8 cellular contexts compared by ENCODE assay signal in the genomic region with DNA sequence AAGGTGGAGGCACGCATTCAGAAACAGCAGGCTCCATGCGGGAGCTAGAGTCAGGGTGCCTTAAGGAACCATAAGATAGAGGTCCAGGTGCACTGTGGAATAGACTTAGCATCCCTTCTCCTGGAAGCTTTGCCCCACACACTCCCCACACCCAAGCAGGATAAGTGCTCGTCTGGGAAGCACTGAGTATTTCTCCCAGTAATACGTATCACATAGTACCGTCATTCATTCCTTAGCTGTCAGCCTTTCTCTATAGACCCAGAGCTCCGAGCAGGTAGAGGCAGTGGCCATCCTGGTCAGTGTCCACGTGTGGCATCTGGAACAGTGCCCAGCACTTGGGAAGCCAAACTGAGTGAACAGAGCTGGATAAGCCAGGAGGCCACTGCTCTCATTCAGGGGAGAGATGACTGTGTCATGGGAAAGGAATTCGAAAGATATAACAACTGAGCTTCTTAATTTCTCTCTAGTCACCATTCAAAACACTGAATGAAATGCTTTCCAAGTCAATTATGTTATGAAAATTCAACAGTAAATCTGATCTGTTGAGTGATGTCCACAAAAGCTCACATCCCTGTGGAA. TPM values are rescaled to one million over a fixed set of nuclear protein-coding genes. Genes with fewer than 3 reads are reported as not detected.
DNase-seq lines count a peak whose midpoint lies in the region; ATAC-seq and TF ChIP-seq lines count a peak whose summit lies in the region.

No MANE protein-coding gene starts in this region.

- in situ Hi-C loops in HAP-1 (cut with MboI; ENCODE audit: low sequenced_read_pairs), result loop anchor here (25.0 kb wide), 1 partner anchor 467 kb away; the partner anchor contains the start of gene NSUN7

- peak; percentile 46 to 89 (median 69) for ATAC-seq in heart right ventricle
- no peak for ATAC-seq in GM18511 (IDR thresholded peaks at IDR 0.05; ENCODE audit: unreplicated experiment)
- ATAC-seq in activated CD4-positive, alpha-beta T cell treated with anti-CD3 and anti-CD28 coated beads for 36 hours, result no peak

- H3K9me3 ChIP-seq in HAP-1, result no peaks in the 10 kb centered on the region
- H3K9me3 ChIP-seq in ascending aorta, result no peaks in the 10 kb centered on the region
- peaks cover 0 to 8% (median 0%) of the 10 kb centered on the region in 11 donors for H3K9me3 ChIP-seq in heart right ventricle

- intact Hi-C loops in ascending aorta (cut with DNase I) (no loop called here), heart right ventricle (cut with DNase I) (loop anchor here in 2 of 10 donors (10.0 kb wide), 1 partner anchor 60 kb away; no protein-coding TSS in a partner anchor)
- intact Hi-C loops in activated CD4-positive, alpha-beta T cell treated with anti-CD3 and anti-CD28 coated beads for 36 hours (cut with DNase I, micrococcal nuclease), result no loop called here

- TF ChIP-seq CTCF in ascending aorta (IDR thresholded peaks at IDR 0.05) (no peak), heart right ventricle (IDR thresholded peaks at IDR 0.05) (no peak)

- peaks cover 2% of the 10 kb centered on the region for H3K4me1 Mint-ChIP-seq in activated CD4-positive, alpha-beta T cell treated with anti-CD3 and anti-CD28 coated beads for 36 hours

- no peak overlapping the region for H3K27ac Mint-ChIP-seq in activated CD4-positive, alpha-beta T cell treated with anti-CD3 and anti-CD28 coated beads for 36 hours

- H3K4me1 ChIP-seq in HAP-1, result peaks cover 27% of the 10 kb centered on the region
- peaks cover 5 to 59% of the 10 kb centered on the region in 2 donors for H3K4me1 ChIP-seq in ascending aorta
- H3K4me1 ChIP-seq in heart right ventricle, result peaks cover 0 to 100% (median 70%) of the 10 kb centered on the region in 9 donors

- peak overlapping the region; percentile 46 to 53 for H3K27ac ChIP-seq in ascending aorta
- H3K27ac ChIP-seq in heart right ventricle, result peak overlapping the region in 8 of 10 donors; percentile 15 to 76 (median 60)

- no peaks in the 10 kb centered on the region for H3K27me3 ChIP-seq in HAP-1 (ENCODE audit: low read depth)
- H3K27me3 ChIP-seq in ascending aorta, result no peaks in the 10 kb centered on the region
- H3K27me3 ChIP-seq in heart right ventricle, result no peaks in the 10 kb centered on the region

- WGBS in heart right ventricle, 2 donors, result 51 to 60% methylated on average over 8 of the region's 8 CpGs

- POLR2A ChIA-PET in activated CD4-positive, alpha-beta T cell treated with anti-CD3 and anti-CD28 coated beads for 36 hours (lab: Charles Lee), result no interaction called here

- H3K4me3 ChIP-seq in HAP-1 (no peak overlapping the region), ascending aorta (no peak overlapping the region), heart right ventricle (peak overlapping the region in 1 of 10 donors; percentile 2)

- no peaks in the 10 kb centered on the region for H3K9me3 Mint-ChIP-seq in activated CD4-positive, alpha-beta T cell treated with anti-CD3 and anti-CD28 coated beads for 36 hours (ENCODE audit: low read depth)

- CTCF ChIA-PET in activated CD4-positive, alpha-beta T cell treated with anti-CD3 and anti-CD28 coated beads for 36 hours (lab: Charles Lee), result interaction anchor here (1.0 kb wide), 1 partner anchor 17 kb away, joined by 4 read pairs; no protein-coding TSS in a partner anchor

- DNase-seq in HAP-1 (ENCODE audit: low spot score in 2 of 2), result peak; percentile 37 to 50
- no peak for DNase-seq in ascending aorta (ENCODE audit: low spot score in 2 of 2)
- DNase-seq in heart right ventricle, result peak; percentile 46 to 66
- DNase-seq in pulmonary artery endothelial cell (ENCODE audit: low read depth, low spot score), result peak; percentile 77
- no peak for DNase-seq in mesenteric fat pad (ENCODE audit: low spot score)
- DNase-seq in activated CD4-positive, alpha-beta T cell treated with anti-CD3 and anti-CD28 coated beads for 36 hours, result no peak
- no peak for DNase-seq in COR-L47 (lab: John Stamatoyannopoulos, UW)

- H3K36me3 Mint-ChIP-seq in activated CD4-positive, alpha-beta T cell treated with anti-CD3 and anti-CD28 coated beads for 36 hours (ENCODE audit: low read depth), result no peaks in the 10 kb centered on the region

- no peaks in the 10 kb centered on the region for H3K36me3 ChIP-seq in HAP-1 (replicated peaks)
- H3K36me3 ChIP-seq in ascending aorta, result no peaks in the 10 kb centered on the region
- no peaks in the 10 kb centered on the region for H3K36me3 ChIP-seq in heart right ventricle

- H3K4me3 Mint-ChIP-seq in activated CD4-positive, alpha-beta T cell treated with anti-CD3 and anti-CD28 coated beads for 36 hours, result no peak overlapping the region

- H3K27me3 Mint-ChIP-seq in activated CD4-positive, alpha-beta T cell treated with anti-CD3 and anti-CD28 coated beads for 36 hours, result peaks cover 32% of the 10 kb centered on the region

RNA-seq across cellular contexts. Expression of gene APBB2, which starts 9.9 kb away (rescaled TPM):
- 51.4 TPM for total RNA-seq in ascending aorta
- total RNA-seq in heart right ventricle, result 10 to 100 TPM; 22.3 to 35.4 (median 27.8) TPM
- polyA plus RNA-seq in heart right ventricle, result 10 to 100 TPM in 1 of 2 donors, 1 to 10 TPM in 1; 5.2 to 12.0 TPM
- 138 and 142 TPM in 2 replicates for total RNA-seq in pulmonary artery endothelial cell
- total RNA-seq in mesenteric fat pad, result 121 TPM
- 1 to 10 TPM; 1.3 to 1.5 TPM for total RNA-seq in activated CD4-positive, alpha-beta T cell treated with anti-CD3 and anti-CD28 coated beads for 36 hours

RNA-seq across cellular contexts. Expression of gene UCHL1, which starts 52.2 kb away (rescaled TPM):
- 119 TPM for total RNA-seq in ascending aorta
- 10 to 100 TPM in 6 of 10 donors, 1 to 10 TPM in 4; 3.2 to 75.9 (median 12.1) TPM for total RNA-seq in heart right ventricle
- 1 to 10 TPM; 7.8 to 8.5 TPM for polyA plus RNA-seq in heart right ventricle
- 252 and 407 TPM in 2 replicates for total RNA-seq in pulmonary artery endothelial cell
- total RNA-seq in mesenteric fat pad, result 191 TPM
- total RNA-seq in activated CD4-positive, alpha-beta T cell treated with anti-CD3 and anti-CD28 coated beads for 36 hours, result 1 to 10 TPM; 1.5 to 1.7 TPM

Comparison
In these comparisons a context has a peak if more than half of its experiments do, and no peak if none do; other contexts are left out.
1. DNase-seq: peak in HAP-1 (2 of 2), heart right ventricle (2 of 2) and pulmonary artery endothelial cell (single experiment); none in ascending aorta (0 of 2), mesenteric fat pad (single experiment), activated CD4-positive, alpha-beta T cell treated with anti-CD3 and anti-CD28 coated beads for 36 hours (single experiment) and COR-L47 (single experiment).
2. ATAC-seq: peak in heart right ventricle (8 of 8); none in GM18511 (single experiment) and activated CD4-positive, alpha-beta T cell treated with anti-CD3 and anti-CD28 coated beads for 36 hours (single experiment).
3. RNA of gene APBB2, which starts 9.9 kb away (total RNA-seq): 138 to 142 TPM in pulmonary artery endothelial cell, 121 TPM in mesenteric fat pad (single experiment), 51.4 TPM in ascending aorta (single experiment) and 22.3 to 35.4 TPM in heart right ventricle; 1.3 to 1.5 TPM in activated CD4-positive, alpha-beta T cell treated with anti-CD3 and anti-CD28 coated beads for 36 hours; every median in the first group is over 4 times any median in the second.